Comparison of ENCODE assay signal across 17 cellular contexts in the genomic region with DNA sequence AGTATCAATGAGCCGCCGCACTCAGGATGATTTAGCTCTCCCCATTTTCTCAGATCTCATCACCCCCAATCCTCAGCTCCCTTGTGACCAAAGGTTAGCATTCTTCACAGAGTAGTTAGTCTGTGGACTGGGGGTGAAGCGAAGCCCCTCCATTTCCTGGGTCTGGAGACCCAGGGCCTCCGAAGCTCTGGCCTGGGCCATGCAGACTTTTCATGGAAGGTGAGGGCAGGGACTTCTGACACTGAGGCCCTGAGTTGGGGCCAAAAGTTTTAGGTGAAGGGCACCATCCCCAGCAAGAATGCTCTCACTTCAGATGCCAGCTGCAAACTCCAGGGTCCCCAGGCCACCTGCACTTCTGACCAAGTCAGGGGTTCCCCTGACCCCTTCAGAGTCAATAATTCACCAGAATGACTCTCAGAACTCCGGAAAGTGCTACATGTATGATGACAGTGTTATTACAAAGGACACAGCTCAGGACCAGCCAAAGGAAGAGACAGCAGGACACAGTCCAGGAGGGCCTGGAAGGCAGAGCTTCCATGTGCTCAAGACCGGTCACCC.
DNase-seq lines count a peak whose midpoint lies in the region; ATAC-seq and TF ChIP-seq lines count a peak whose summit lies in the region.
"Had no signal": no experiment of that assay in that cellular context is flagged by ENCODE, and none has a peak within 500 bp of the region (broad histone marks: within the 10 kb centered on the region; RNA-seq: fewer than 3 reads in every experiment).

No MANE protein-coding gene starts in this region.

- H3K9ac ChIP-seq in OCI-LY3 (ENCODE audit: low read length), result peak overlapping the region; percentile 98

- DNase-seq in activated naive CD4-positive, alpha-beta T cell treated with anti-CD3 and anti-CD28 coated beads, Interleukin-2, amount 50 U/mL, for 16 hours, result no peak
- peak in 1 of 2 donors; percentile 48 for DNase-seq in stimulated activated effector memory CD8-positive, alpha-beta T cell treated with anti-CD3 and anti-CD28 coated beads, Interleukin-12 subunit alpha, Interleukin-12 subunit beta, amount 100 ng/mL, for 72 hours (ENCODE audit: low spot score in 2 of 2)
- no peak for DNase-seq in SHP77 (lab: John Stamatoyannopoulos, UW)
- no peak for DNase-seq in activated CD4-positive, CD25-positive, alpha-beta regulatory T cell treated with anti-CD3 and anti-CD28 coated beads, Interleukin-2, amount 50 U/mL, for 72 hours
- DNase-seq: cortex of kidney; NCI-H1436; stimulated activated CD4-positive, alpha-beta T cell treated with anti-CD3 and anti-CD28 coated beads, Interleukin-1b, Interleukin-23, amount 100 ng/mL, for 48 hours; stimulated activated naive CD4-positive, alpha-beta T cell treated with Interleukin-2 at 50 U/mL for 16 hours had no signal

- H3K4me2 ChIP-seq in OCI-LY3 (ENCODE audit: low read length), result peak overlapping the region; percentile 68

- H4K20me1 ChIP-seq in OCI-LY3 (ENCODE audit: insufficient read depth, low read length), result no peaks in the 10 kb centered on the region

- H3K36me3 ChIP-seq in OCI-LY3 (replicated peaks; ENCODE audit: low read depth, low read length), result no peaks in the 10 kb centered on the region
- H3K36me3 ChIP-seq: adrenal gland, SJSA1 had no signal

- peak overlapping the region; percentile 50 for H3K4me3 ChIP-seq in OCI-LY3 (ENCODE audit: low read length)
- H3K4me3 ChIP-seq: adrenal gland, K562, SJSA1 had no signal

- H3K9me3 Mint-ChIP-seq in activated naive CD4-positive, alpha-beta T cell treated with anti-CD3 and anti-CD28 coated beads, Interleukin-2, amount 50 U/mL, for 24 hours, result no peaks in the 10 kb centered on the region
- no peaks in the 10 kb centered on the region for H3K9me3 Mint-ChIP-seq in stimulated activated effector memory CD8-positive, alpha-beta T cell treated with anti-CD3 and anti-CD28 coated beads, Interleukin-12 subunit alpha, Interleukin-12 subunit beta, amount 100 ng/mL, for 72 hours
- H3K9me3 Mint-ChIP-seq: mesothelial cell of epicardium had no signal

- peaks cover 100% of the 10 kb centered on the region for H3K4me1 ChIP-seq in OCI-LY3 (ENCODE audit: low read length)

- no peaks in the 10 kb centered on the region for H3K27me3 Mint-ChIP-seq in activated naive CD4-positive, alpha-beta T cell treated with anti-CD3 and anti-CD28 coated beads, Interleukin-2, amount 50 U/mL, for 24 hours

- ATAC-seq in GM21423 (IDR thresholded peaks at IDR 0.05; ENCODE audit: unreplicated experiment) (peak; percentile 25), GM19035 (IDR thresholded peaks at IDR 0.05; ENCODE audit: unreplicated experiment) (no peak)
- ATAC-seq in stimulated activated effector memory CD8-positive, alpha-beta T cell treated with anti-CD3 and anti-CD28 coated beads, Interleukin-12 subunit alpha, Interleukin-12 subunit beta, amount 100 ng/mL, for 72 hours, result no peak
- ATAC-seq: activated CD4-positive, CD25-positive, alpha-beta regulatory T cell treated with anti-CD3 and anti-CD28 coated beads, Interleukin-2, amount 50 U/mL, for 24 hours had no signal

- no peaks in the 10 kb centered on the region for H3K9me3 ChIP-seq in OCI-LY3 (ENCODE audit: insufficient read depth, low read length)
- H3K9me3 ChIP-seq: adrenal gland, SJSA1 had no signal

- H3K27ac Mint-ChIP-seq in activated naive CD4-positive, alpha-beta T cell treated with anti-CD3 and anti-CD28 coated beads, Interleukin-2, amount 50 U/mL, for 24 hours, result peak overlapping the region; percentile 41
- H3K27ac Mint-ChIP-seq in stimulated activated effector memory CD8-positive, alpha-beta T cell treated with anti-CD3 and anti-CD28 coated beads, Interleukin-12 subunit alpha, Interleukin-12 subunit beta, amount 100 ng/mL, for 72 hours, result peak overlapping the region; percentile 96
- H3K27ac Mint-ChIP-seq: mesothelial cell of epicardium had no signal

- peaks cover 28% of the 10 kb centered on the region for H3K79me2 ChIP-seq in OCI-LY3 (ENCODE audit: low read length)

- peaks cover 57% of the 10 kb centered on the region for H3K4me1 Mint-ChIP-seq in activated naive CD4-positive, alpha-beta T cell treated with anti-CD3 and anti-CD28 coated beads, Interleukin-2, amount 50 U/mL, for 24 hours
- H3K4me1 Mint-ChIP-seq in stimulated activated effector memory CD8-positive, alpha-beta T cell treated with anti-CD3 and anti-CD28 coated beads, Interleukin-12 subunit alpha, Interleukin-12 subunit beta, amount 100 ng/mL, for 72 hours, result peaks cover 67% of the 10 kb centered on the region

- no peak for TF ChIP-seq CTCF in OCI-LY3 (IDR thresholded peaks at IDR 0.05; ENCODE audit: low read depth, low read length)

- no peaks in the 10 kb centered on the region for H3K36me3 Mint-ChIP-seq in activated naive CD4-positive, alpha-beta T cell treated with anti-CD3 and anti-CD28 coated beads, Interleukin-2, amount 50 U/mL, for 24 hours
- no peaks in the 10 kb centered on the region for H3K36me3 Mint-ChIP-seq in stimulated activated effector memory CD8-positive, alpha-beta T cell treated with anti-CD3 and anti-CD28 coated beads, Interleukin-12 subunit alpha, Interleukin-12 subunit beta, amount 100 ng/mL, for 72 hours
- H3K36me3 Mint-ChIP-seq: mesothelial cell of epicardium had no signal

- no peaks in the 10 kb centered on the region for H3K27me3 ChIP-seq in OCI-LY3 (ENCODE audit: low read depth, low read length)
- H3K27me3 ChIP-seq: adrenal gland had no signal

- H3K27ac ChIP-seq in OCI-LY3 (ENCODE audit: low read length), result peak overlapping the region; percentile 100
- H3K27ac ChIP-seq: adrenal gland, SJSA1 had no signal

- H2AFZ ChIP-seq in OCI-LY3 (ENCODE audit: low read depth, low read length), result no peak overlapping the region

- no peak overlapping the region for H3K4me3 Mint-ChIP-seq in activated naive CD4-positive, alpha-beta T cell treated with anti-CD3 and anti-CD28 coated beads, Interleukin-2, amount 50 U/mL, for 24 hours
- H3K4me3 Mint-ChIP-seq in stimulated activated effector memory CD8-positive, alpha-beta T cell treated with anti-CD3 and anti-CD28 coated beads, Interleukin-12 subunit alpha, Interleukin-12 subunit beta, amount 100 ng/mL, for 72 hours, result peak overlapping the region; percentile 65
- H3K4me3 Mint-ChIP-seq: mesothelial cell of epicardium had no signal
